Comparison of ENCODE assay signal across 8 cellular contexts in genomic region chr2:96816127-96816835, GRCh38. TPM values are rescaled to one million over a fixed set of nuclear protein-coding genes. Genes with fewer than 3 reads are reported as not detected.
DNase-seq lines count a peak whose midpoint lies in the region; ATAC-seq and TF ChIP-seq lines count a peak whose summit lies in the region.

Gene CNNM3 (plus strand): TSS chr2:96816268. CDS start chr2:96816278, 10 bp downstream.

- ATAC-seq in HG02870 (IDR thresholded peaks at IDR 0.05; ENCODE audit: unreplicated experiment) (peak; percentile 85), heart left ventricle (peak; percentile 91 to 95 (median 94)), upper lobe of right lung (peak; percentile 97)

- in situ Hi-C loops in GM13977 (cut with MboI; ENCODE audit: low pct_unique_long_range_greater_than_20kb, low sequenced_read_pairs, unreplicated experiment) = no loop called here

- 0% methylated on average over 2 to 103 of the region's 103 CpGs for WGBS in heart left ventricle, 4 donors

- peak within 1 kb of the TSS; percentile 79 for H3K9ac ChIP-seq in adipocyte (ENCODE audit: low read length)

- H3K4me3 ChIP-seq in adipocyte (ENCODE audit: low read length) (peak within 1 kb of the TSS; percentile 86), heart left ventricle (peak within 1 kb of the TSS; percentile 61 to 98 (median 82)), upper lobe of right lung (peak within 1 kb of the TSS; percentile 80)

- H3K27ac ChIP-seq in heart left ventricle (peak within 1 kb of the TSS; percentile 90 to 99 (median 97)), upper lobe of right lung (peak within 1 kb of the TSS; percentile 87)

- intact Hi-C loops in heart left ventricle (cut with DNase I) = loop anchor here in 2 of 10 donors (10.0 kb wide), 2 partner anchors 181 to 281 kb away; partner anchors contain the start of genes ARID5A (in 1 of the 2) and KANSL3 (in 1 of the 2)
- intact Hi-C loops in posterior vena cava (cut with DNase I) = no loop called here
- intact Hi-C loops in upper lobe of right lung (cut with DNase I) = no loop called here

- H3K36me3 ChIP-seq in adipocyte (ENCODE audit: control insufficient read depth, insufficient read depth, low read length, severe bottlenecking) = no peaks in the 10 kb centered on the region
- H3K36me3 ChIP-seq in heart left ventricle = peaks cover 0 to 15% (median 3%) of the 10 kb centered on the region in 9 donors
- no peaks in the 10 kb centered on the region for H3K36me3 ChIP-seq in upper lobe of right lung

- H3K27me3 ChIP-seq in adipocyte (replicated peaks; ENCODE audit: control insufficient read depth, insufficient read depth, low read length) (no peaks in the 10 kb centered on the region), heart left ventricle (no peaks in the 10 kb centered on the region), upper lobe of right lung (no peaks in the 10 kb centered on the region)

- H3K9me3 ChIP-seq in adipocyte (ENCODE audit: control insufficient read depth, low read length) = no peaks in the 10 kb centered on the region
- no peaks in the 10 kb centered on the region for H3K9me3 ChIP-seq in heart left ventricle
- no peaks in the 10 kb centered on the region for H3K9me3 ChIP-seq in upper lobe of right lung

- H3K4me1 ChIP-seq in adipocyte (ENCODE audit: control insufficient read depth, insufficient read depth, low read length) (peaks cover 19% of the 10 kb centered on the region), heart left ventricle (peaks cover 3 to 70% (median 60%) of the 10 kb centered on the region in 12 donors), upper lobe of right lung (peaks cover 48% of the 10 kb centered on the region)

- DNase-seq in GM13977 (ENCODE audit: low spot score) (peak; percentile 100), NCI-H1436 treated with DMSO at 0.1 percent for 48 hours (lab: John Stamatoyannopoulos, UW) (peak; percentile 57), T follicular helper cell (ENCODE audit: low read depth) (peak; percentile 90), adipocyte (ENCODE audit: low read depth) (peak; percentile 99), heart left ventricle (peak; percentile 97 to 99 (median 98)), posterior vena cava (ENCODE audit: low spot score) (peak; percentile 99), upper lobe of right lung (peak; percentile 99)

- peak; percentile 55 for TF ChIP-seq CTCF in GM13977 (IDR thresholded peaks at IDR 0.05; ENCODE audit: extremely low read depth, insufficient read depth, missing control alignments)
- peak; percentile 56 to 91 (median 72) for TF ChIP-seq CTCF in heart left ventricle (IDR thresholded peaks at IDR 0.05)
- peak; percentile 65 for TF ChIP-seq CTCF in upper lobe of right lung (IDR thresholded peaks at IDR 0.05)

- peak in 1 of 2 donors; percentile 90 for TF ChIP-seq POLR2A in heart left ventricle (IDR thresholded peaks at IDR 0.05)

RNA-seq across cellular contexts. Expression of gene CNNM3, which starts in this region (rescaled TPM):
- total RNA-seq in heart left ventricle = 10 to 100 TPM in 6 of 9 donors, 1 to 10 TPM in 3; 6.6 to 17.7 (median 10.6) TPM
- polyA plus RNA-seq in heart left ventricle = 1 to 10 TPM; 5.1 to 7.1 TPM
- 1 to 10 TPM; 6.2 to 8.0 TPM for total RNA-seq in posterior vena cava
- 34.1 TPM for total RNA-seq in upper lobe of right lung

Comparison
In these comparisons a context has a peak if more than half of its experiments do, and no peak if none do; other contexts are left out.
1. Peak in every context shown above with its lines: DNase-seq, ATAC-seq, H3K4me3 ChIP-seq and H3K27ac ChIP-seq.